20 cellular contexts compared by ENCODE assay signal in the genomic region with DNA sequence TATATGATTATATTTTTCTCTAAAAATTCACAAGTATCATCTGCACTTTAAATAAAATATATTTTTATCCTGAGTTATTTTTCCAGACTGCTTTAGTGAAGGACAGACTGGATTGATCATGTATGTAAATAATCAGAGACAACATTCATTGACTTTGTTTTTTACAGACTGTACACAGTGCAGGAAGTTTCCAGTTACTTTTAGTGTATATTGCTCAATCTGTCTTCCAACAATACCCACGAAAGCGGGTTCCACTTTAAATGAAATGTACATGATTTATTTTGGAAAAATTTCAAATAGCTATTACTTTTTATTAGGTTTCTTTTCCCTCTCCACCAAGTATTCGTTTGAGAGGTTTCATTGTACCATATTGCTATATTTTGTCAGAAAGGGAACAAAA.
"Had no signal": no experiment of that assay in that cellular context is flagged by ENCODE, and none has a peak within 500 bp of the region (broad histone marks: within the 10 kb centered on the region; RNA-seq: fewer than 3 reads in every experiment).

No MANE protein-coding gene starts in this region.

- H3K27ac ChIP-seq: RWPE1 had no signal

- H3K36me3 Mint-ChIP-seq: IgD-negative memory B cell had no signal

- H3K4me3 Mint-ChIP-seq: IgD-negative memory B cell had no signal

- ATAC-seq: Panc1, SK-N-SH treated with all-trans-retinoic acid at 6 μM for 48 hours had no signal

- H3K4me1 Mint-ChIP-seq: IgD-negative memory B cell had no signal

- H3K27ac Mint-ChIP-seq: IgD-negative memory B cell had no signal

- H3K27me3 Mint-ChIP-seq: IgD-negative memory B cell had no signal

- DNase-seq: KBM-7, MV-4-11, NCI-H1048, NCI-H1105, NCI-H1417, NCI-H1436 treated with DMSO at 0.1 percent for 48 hours, NCI-H1694, NCI-H187 treated with DMSO at 0.1 percent for 48 hours, NCI-H2029 treated with DMSO at 0.1 percent for 48 hours, NCI-H2171 treated with DMSO at 0.1 percent for 48 hours, NCI-H345, NCI-H446 treated with DMSO at 0.1 percent for 48 hours, NCI-H510A treated with DMSO at 0.1 percent for 48 hours, NCI-H526 treated with DMSO at 0.1 percent for 48 hours, NCI-H748 treated with DMSO at 0.1 percent for 48 hours, SHP77 had no signal
